In genomic region chr13:111265006-111265700, GRCh38 we compare ENCODE assay signal across 29 cellular contexts. TPM values are rescaled to one million over a fixed set of nuclear protein-coding genes. Genes with fewer than 3 reads are reported as not detected.
DNase-seq lines count a peak whose midpoint lies in the region; ATAC-seq and TF ChIP-seq lines count a peak whose summit lies in the region.
"Had no signal": no experiment of that assay in that cellular context is flagged by ENCODE, and none has a peak within 500 bp of the region (broad histone marks: within the 10 kb centered on the region; RNA-seq: fewer than 3 reads in every experiment).

No MANE protein-coding gene starts in this region.

- no peaks in the 10 kb centered on the region for H3K9me3 ChIP-seq in HUES48 (ENCODE audit: control insufficient read depth, insufficient read depth, low read length)
- no peaks in the 10 kb centered on the region for H3K9me3 ChIP-seq in esophagus muscularis mucosa
- H3K9me3 ChIP-seq: A549, SJCRH30 had no signal

- no peak for TF ChIP-seq POLR2A in esophagus muscularis mucosa (IDR thresholded peaks at IDR 0.05; ENCODE audit: low read depth)

- H3K4me3 Mint-ChIP-seq in osteocyte (ENCODE audit: unreplicated experiment) = no peak overlapping the region
- H3K4me3 Mint-ChIP-seq: CD4-positive, alpha-beta T cell had no signal

- peaks cover under 1% of the 10 kb centered on the region for H3K9me3 Mint-ChIP-seq in osteocyte (ENCODE audit: unreplicated experiment)

- H3K4me3 ChIP-seq in HUES48 (ENCODE audit: low read depth, low read length) (no peak overlapping the region), esophagus muscularis mucosa (no peak overlapping the region)
- H3K4me3 ChIP-seq: A549; BLaER1 treated with 17β-estradiol and CSF1 and Interleukin-3, amounts not matched to agents 10 nM and 100 nM; PC-9; SJCRH30 had no signal

- no peak for TF ChIP-seq EP300 in esophagus muscularis mucosa (IDR thresholded peaks at IDR 0.05)

- peaks cover 41% of the 10 kb centered on the region for H3K36me3 Mint-ChIP-seq in osteocyte (ENCODE audit: unreplicated experiment)

- H3K4me1 ChIP-seq in HUES48 (ENCODE audit: control insufficient read depth, insufficient read depth, low read length) = peaks cover 11% of the 10 kb centered on the region; the same call in 1 of the 2 replicates
- peaks cover 7 to 8% (median 7%) of the 10 kb centered on the region in 4 donors for H3K4me1 ChIP-seq in esophagus muscularis mucosa
- H3K4me1 ChIP-seq: A549; BLaER1 treated with 17β-estradiol and CSF1 and Interleukin-3, amounts not matched to agents 10 nM and 100 nM had no signal

- H3K27ac ChIP-seq in HUES48 (ENCODE audit: low read depth, low read length) = peak overlapping the region; percentile 56
- no peak overlapping the region for H3K27ac ChIP-seq in esophagus muscularis mucosa (replicated peaks in 1 of 4)
- H3K27ac ChIP-seq: A549; BLaER1 treated with 17β-estradiol and CSF1 and Interleukin-3, amounts not matched to agents 10 nM and 100 nM; PC-9; SJCRH30 had no signal

- WGBS in esophagus muscularis mucosa = 95% methylated on average over 14 of the region's 14 CpGs

- ATAC-seq in HG03469 (IDR thresholded peaks at IDR 0.05; ENCODE audit: unreplicated experiment) (no peak), HG02678 (IDR thresholded peaks at IDR 0.05; ENCODE audit: unreplicated experiment) (no peak), HG02938 (IDR thresholded peaks at IDR 0.05; ENCODE audit: unreplicated experiment) (no peak)
- ATAC-seq: A549, Right ventricle myocardium inferior, SK-N-SH treated with all-trans-retinoic acid at 6 μM for 48 hours had no signal

- TF ChIP-seq CTCF in esophagus muscularis mucosa (IDR thresholded peaks at IDR 0.05) (no peak), osteocyte (IDR thresholded peaks at IDR 0.05) (no peak)

- H3K27me3 ChIP-seq in HUES48 (ENCODE audit: control insufficient read depth, insufficient read depth, low read length) (no peaks in the 10 kb centered on the region), esophagus muscularis mucosa (no peaks in the 10 kb centered on the region)
- H3K27me3 ChIP-seq: BLaER1 treated with 17β-estradiol and CSF1 and Interleukin-3, amounts not matched to agents 10 nM and 100 nM; SJCRH30 had no signal

- no peak overlapping the region for H3K9ac ChIP-seq in HUES48 (ENCODE audit: low read depth, low read length)
- H3K9ac ChIP-seq: BLaER1 treated with 17β-estradiol and CSF1 and Interleukin-3, amounts not matched to agents 10 nM and 100 nM had no signal

- intact Hi-C loops in esophagus muscularis mucosa (cut with DNase I) = no loop called here

- peak overlapping the region; percentile 35 for H3K27ac Mint-ChIP-seq in osteocyte (ENCODE audit: unreplicated experiment)
- H3K27ac Mint-ChIP-seq: CD4-positive, alpha-beta T cell had no signal

- H3K36me3 ChIP-seq in HUES48 (ENCODE audit: control insufficient read depth, insufficient read depth, low read length) (peaks cover 30% of the 10 kb centered on the region), esophagus muscularis mucosa (peaks cover 17 to 58% (median 35%) of the 10 kb centered on the region in 4 donors)

- H3K4me1 Mint-ChIP-seq in osteocyte (ENCODE audit: unreplicated experiment) = peaks cover 21% of the 10 kb centered on the region

- DNase-seq in G401 (ENCODE audit: low spot score) = peak; percentile 51
- DNase-seq in esophagus muscularis mucosa (ENCODE audit: extremely low spot score) = peak; percentile 26
- DNase-seq in osteocyte (ENCODE audit: extremely low spot score, unreplicated experiment) = no peak
- DNase-seq: AML-193; CD4-positive, alpha-beta T cell; COR-L47; DMS53; GOT3; HCEC 1CT; KBM-7; NCI-H1694; NCI-H2029 treated with DMSO at 0.1 percent for 48 hours; NCI-H446 treated with DMSO at 0.1 percent for 48 hours; NCI-H526; NCI-H82; PC-9; SJCRH30 had no signal

- in situ Hi-C loops in G401 (cut with HindIII; ENCODE audit: low sequenced_read_pairs) = no loop called here

- no peaks in the 10 kb centered on the region for H3K27me3 Mint-ChIP-seq in osteocyte (ENCODE audit: unreplicated experiment)
- H3K27me3 Mint-ChIP-seq: CD4-positive, alpha-beta T cell had no signal

RNA-seq across cellular contexts. Expression of gene TEX29, which starts 55.3 kb away (rescaled TPM):
- total RNA-seq in G401 (2014; rRNA removed; shearing (Covaris generic)) = not detected in 2 replicates
- total RNA-seq in esophagus muscularis mucosa = under 1 TPM in 2 of 4 donors, not detected in 2; 0.83 to 0.99 TPM
- 1.9 TPM in 1 of 2 replicates, not detected in the other for total RNA-seq in osteocyte
- total RNA-seq: Daoy, LHCN-M2, MCF 10A, PC-9, Right ventricle myocardium inferior, RPMI7951, SJCRH30 had no signal
